31 cellular contexts compared by ENCODE assay signal in the genomic region with DNA sequence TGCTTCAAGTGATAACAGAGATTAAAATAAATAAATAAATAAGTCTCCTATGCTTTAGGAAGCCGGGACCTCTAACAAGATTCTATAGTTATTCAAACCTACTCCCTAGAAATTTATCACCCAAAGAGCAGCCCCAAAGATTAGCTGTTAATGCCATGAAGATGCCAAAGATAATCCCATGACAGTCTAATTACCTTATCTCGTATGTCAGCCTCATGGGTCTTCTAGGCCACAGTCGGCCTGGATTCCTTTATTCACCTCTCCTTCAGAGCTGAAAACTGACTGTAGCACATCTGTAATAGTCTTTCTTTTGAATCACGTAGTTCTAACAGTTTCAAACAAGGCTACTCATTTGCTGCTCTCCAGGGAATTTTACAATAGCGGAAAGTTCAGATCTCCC. TPM values are rescaled to one million over a fixed set of nuclear protein-coding genes. Genes with fewer than 3 reads are reported as not detected.
DNase-seq lines count a peak whose midpoint lies in the region; TF ChIP-seq lines count a peak whose summit lies in the region.
"Had no signal": no experiment of that assay in that cellular context is flagged by ENCODE, and none has a peak within 500 bp of the region (broad histone marks: within the 10 kb centered on the region; RNA-seq: fewer than 3 reads in every experiment).

No MANE protein-coding gene starts in this region.

- H3K9me3 Mint-ChIP-seq in chondrocyte (ENCODE audit: low read depth) (no peaks in the 10 kb centered on the region), Caco-2 (ENCODE audit: unreplicated experiment) (no peaks in the 10 kb centered on the region)
- H3K9me3 Mint-ChIP-seq: activated CD4-positive, alpha-beta memory T cell treated with anti-CD3 and anti-CD28 coated beads, Interleukin-2, amount 10 ng/mL, durations not matched to agents 7 days and 5 days; activated T-helper 2 cell treated with anti-CD3 and anti-CD28 coated beads, Interferon-gamma antibody, Interleukin-2, Interleukin-4, amounts not matched to agents 10 μg/mL and 5 μg/mL and 100 μg/mL, durations not matched to agents 14 hours and 24 hours and 36 hours; CD8-positive, alpha-beta T cell; central memory CD8-positive, alpha-beta T cell; neural crest cell; stimulated activated effector memory CD8-positive, alpha-beta T cell treated with anti-CD3 and anti-CD28 coated beads, Interleukin-12 subunit alpha, Interleukin-12 subunit beta, amount 100 ng/mL, for 72 hours had no signal

- H3K27me3 ChIP-seq in mesendoderm (ENCODE audit: insufficient read depth, low read length, poor library complexity) = no peaks in the 10 kb centered on the region
- H3K27me3 ChIP-seq in uterus = no peaks in the 10 kb centered on the region
- H3K27me3 ChIP-seq in Caco-2 (replicated peaks; ENCODE audit: control insufficient read depth, insufficient read depth, low read length) = no peaks in the 10 kb centered on the region
- H3K27me3 ChIP-seq: right lobe of liver had no signal

- peaks cover 6% of the 10 kb centered on the region for H3K36me3 ChIP-seq in mesendoderm (ENCODE audit: control insufficient read depth, insufficient read depth, low read length)
- H3K36me3 ChIP-seq in uterus = no peaks in the 10 kb centered on the region
- H3K36me3 ChIP-seq in Caco-2 (ENCODE audit: control insufficient read depth, insufficient read depth, low read length) = no peaks in the 10 kb centered on the region
- H3K36me3 ChIP-seq: right lobe of liver had no signal

- TF ChIP-seq CTCF in chondrocyte (IDR thresholded peaks at IDR 0.05) = no peak
- no peak for TF ChIP-seq CTCF in uterus (IDR thresholded peaks at IDR 0.05)
- no peak for TF ChIP-seq CTCF in Caco-2 (IDR thresholded peaks at IDR 0.05; ENCODE audit: insufficient read depth in 1 of 2, low read depth in 1 of 2, low read length in 1 of 2, severe bottlenecking in 1 of 2, unreplicated experiment in 1 of 2)

- H3K27ac Mint-ChIP-seq in chondrocyte (ENCODE audit: unreplicated experiment) = peak overlapping the region; percentile 92
- no peak overlapping the region for H3K27ac Mint-ChIP-seq in Caco-2 (ENCODE audit: unreplicated experiment)
- H3K27ac Mint-ChIP-seq: activated CD4-positive, alpha-beta memory T cell treated with anti-CD3 and anti-CD28 coated beads, Interleukin-2, amount 10 ng/mL, durations not matched to agents 7 days and 5 days; activated naive CD8-positive, alpha-beta T cell; activated T-helper 2 cell treated with anti-CD3 and anti-CD28 coated beads, Interferon-gamma antibody, Interleukin-2, Interleukin-4, amounts not matched to agents 10 μg/mL and 5 μg/mL and 100 μg/mL, durations not matched to agents 14 hours and 24 hours and 36 hours; CD8-positive, alpha-beta T cell; progenitor cell of endocrine pancreas; stimulated activated effector memory CD8-positive, alpha-beta T cell treated with anti-CD3 and anti-CD28 coated beads, Interleukin-12 subunit alpha, Interleukin-12 subunit beta, amount 100 ng/mL, for 72 hours had no signal

- no peak overlapping the region for H3K4me3 Mint-ChIP-seq in chondrocyte (ENCODE audit: unreplicated experiment)
- H3K4me3 Mint-ChIP-seq in Caco-2 (ENCODE audit: unreplicated experiment) = no peak overlapping the region
- H3K4me3 Mint-ChIP-seq: activated CD4-positive, alpha-beta memory T cell treated with anti-CD3 and anti-CD28 coated beads, Interleukin-2, amount 10 ng/mL, durations not matched to agents 7 days and 5 days; activated naive CD8-positive, alpha-beta T cell; CD8-positive, alpha-beta T cell; central memory CD8-positive, alpha-beta T cell; neural crest cell; stimulated activated effector memory CD8-positive, alpha-beta T cell treated with anti-CD3 and anti-CD28 coated beads, Interleukin-12 subunit alpha, Interleukin-12 subunit beta, amount 100 ng/mL, for 72 hours had no signal

- H3K27ac ChIP-seq in mesendoderm (ENCODE audit: low read depth, low read length) (no peak overlapping the region), uterus (peak overlapping the region; percentile 74 to 98)
- H3K27ac ChIP-seq: 22Rv1, lower lobe of right lung, right lobe of liver, SK-N-MC had no signal

- no peaks in the 10 kb centered on the region for H3K4me1 ChIP-seq in mesendoderm (ENCODE audit: control insufficient read depth, low read depth, low read length)
- peaks cover 0 to 4% of the 10 kb centered on the region in 2 donors for H3K4me1 ChIP-seq in uterus
- no peaks in the 10 kb centered on the region for H3K4me1 ChIP-seq in Caco-2
- H3K4me1 ChIP-seq: lower lobe of right lung, right lobe of liver had no signal

- no peak overlapping the region for H3K56ac ChIP-seq in mesendoderm (ENCODE audit: low read length)

- H4K5ac ChIP-seq in mesendoderm (ENCODE audit: low read length) = no peak overlapping the region

- peaks cover 98% of the 10 kb centered on the region for H3K4me1 Mint-ChIP-seq in chondrocyte (ENCODE audit: low read depth)
- H3K4me1 Mint-ChIP-seq in Caco-2 (ENCODE audit: low read depth, unreplicated experiment) = no peaks in the 10 kb centered on the region
- H3K4me1 Mint-ChIP-seq: activated CD4-positive, alpha-beta memory T cell treated with anti-CD3 and anti-CD28 coated beads, Interleukin-2, amount 10 ng/mL, durations not matched to agents 7 days and 5 days; central memory CD8-positive, alpha-beta T cell; neural crest cell; stimulated activated effector memory CD8-positive, alpha-beta T cell treated with anti-CD3 and anti-CD28 coated beads, Interleukin-12 subunit alpha, Interleukin-12 subunit beta, amount 100 ng/mL, for 72 hours had no signal

- no peaks in the 10 kb centered on the region for H3K79me2 ChIP-seq in mesendoderm (ENCODE audit: control insufficient read depth, insufficient read depth, low read length)

- no CpG with 5 or more reads among the region's 5 CpGs for WGBS in mesendoderm (ENCODE audit: extremely low coverage, insufficient coverage, low lambda C conversion rate)

- H4K8ac ChIP-seq in mesendoderm (ENCODE audit: low read depth, low read length) = no peak overlapping the region

- H2BK120ac ChIP-seq in mesendoderm (ENCODE audit: low read depth, low read length) = no peak overlapping the region

- no peak overlapping the region for H3K9ac ChIP-seq in mesendoderm (ENCODE audit: low read length)

- peak; percentile 12 for DNase-seq in NCI-H1694 treated with DMSO at 0.1 percent for 48 hours (lab: John Stamatoyannopoulos, UW)
- DNase-seq in NCI-H1694 (lab: John Stamatoyannopoulos, UW) = no peak
- DNase-seq in chondrocyte (ENCODE audit: low spot score) = no peak
- peak; percentile 69 for DNase-seq in mesendoderm
- no peak for DNase-seq in uterus
- no peak for DNase-seq in inferior parietal cortex (ENCODE audit: extremely low spot score)
- DNase-seq in Caco-2 = no peak
- DNase-seq in NCI-H146 (lab: John Stamatoyannopoulos, UW) = no peak
- DNase-seq: activated CD4-positive, alpha-beta memory T cell treated with anti-CD3 and anti-CD28 coated beads, Interleukin-2, amount 10 ng/mL, durations not matched to agents 7 days and 5 days; activated CD4-positive, alpha-beta T cell treated with anti-CD3 and anti-CD28 coated beads for 1 hour; activated CD8-positive, alpha-beta memory T cell treated with anti-CD3 and anti-CD28 coated beads, Interleukin-2, amount 50 U/mL, for 48 hours; AML-193; CD8-positive, alpha-beta T cell; GOT3; head of caudate nucleus; kidney glomerular epithelial cell; lower lobe of right lung; MV-4-11; NCI-H69; right lobe of liver; stimulated activated CD4-positive, alpha-beta T cell treated with anti-CD3 and anti-CD28 coated beads, Interleukin-4, amount 100 ng/mL, for 24 hours; substantia nigra; T-helper 2 cell had no signal

- H3K4me3 ChIP-seq in mesendoderm (ENCODE audit: low read length) (no peak overlapping the region), uterus (no peak overlapping the region), Caco-2 (ENCODE audit: low read depth, low read length) (no peak overlapping the region)
- H3K4me3 ChIP-seq: lower lobe of right lung, right lobe of liver, SK-N-MC had no signal

- H3K4ac ChIP-seq in mesendoderm (ENCODE audit: low read depth, low read length) = no peak overlapping the region

- no peak overlapping the region for H3K4me2 ChIP-seq in mesendoderm (ENCODE audit: low read length)

- H2BK5ac ChIP-seq in mesendoderm (ENCODE audit: low read length) = no peak overlapping the region

- H3K36me3 Mint-ChIP-seq in chondrocyte (ENCODE audit: low read depth) (peaks cover 84% of the 10 kb centered on the region), Caco-2 (ENCODE audit: insufficient read depth, unreplicated experiment) (peaks cover 4% of the 10 kb centered on the region)
- H3K36me3 Mint-ChIP-seq: activated naive CD8-positive, alpha-beta T cell; CD8-positive, alpha-beta T cell; stimulated activated effector memory CD8-positive, alpha-beta T cell treated with anti-CD3 and anti-CD28 coated beads, Interleukin-12 subunit alpha, Interleukin-12 subunit beta, amount 100 ng/mL, for 72 hours had no signal

- TF ChIP-seq POLR2A in uterus (IDR thresholded peaks at IDR 0.05) = no peak

- H3K27me3 Mint-ChIP-seq in chondrocyte (ENCODE audit: low read depth) (no peaks in the 10 kb centered on the region), Caco-2 (ENCODE audit: insufficient read depth, unreplicated experiment) (peaks cover 20% of the 10 kb centered on the region)
- H3K27me3 Mint-ChIP-seq: progenitor cell of endocrine pancreas had no signal

- H2AK5ac ChIP-seq in mesendoderm (ENCODE audit: low read length) = no peak overlapping the region

- no peaks in the 10 kb centered on the region for H3K9me3 ChIP-seq in uterus
- H3K9me3 ChIP-seq in Caco-2 = no peaks in the 10 kb centered on the region
- H3K9me3 ChIP-seq: lower lobe of right lung, right lobe of liver had no signal

- no peak overlapping the region for H2BK15ac ChIP-seq in mesendoderm (replicated peaks; ENCODE audit: low read depth)

- no peak overlapping the region for H3K18ac ChIP-seq in mesendoderm (ENCODE audit: low read length)

- no peak overlapping the region for H3K23ac ChIP-seq in mesendoderm (ENCODE audit: low read length)

- no TSS peak for BruUV-seq in Caco-2 (replicated peaks; lab: Mats Ljungman, UMichigan)

- CTCF ChIA-PET in Caco-2 (lab: Charles Lee) = interaction anchor here (0.5 kb wide), 1 partner anchor 18 kb away, joined by 3 read pairs; no protein-coding TSS in a partner anchor

- POLR2A ChIA-PET in Caco-2 (lab: Charles Lee) = no interaction called here

- no peaks in the 10 kb centered on the region for H3K79me1 ChIP-seq in mesendoderm (ENCODE audit: low read length)

- intact Hi-C loops in uterus (cut with DNase I; ENCODE audit: low total_unique reads) (no loop called here), Caco-2 (cut with micrococcal nuclease; ENCODE audit: unreplicated experiment) (no loop called here)

RNA-seq across cellular contexts. Expression of gene COL1A2, which starts 24.2 kb away (rescaled TPM):
- total RNA-seq in chondrocyte = 11,901 to 12,433 TPM (median 12,302 TPM) in 3 replicates
- 83.1 TPM for polyA plus RNA-seq in mesendoderm (2013, experiment 1 of 2)
- polyA plus RNA-seq in mesendoderm (2013, experiment 2 of 2) = 83.6 TPM
- total RNA-seq in uterus = over 10,000 TPM in 1 of 4 donors, 100 to 1,000 TPM in 2, 10 to 100 TPM in 1; 59.1 to 10,885 (median 259) TPM
- 2.6 and 6.7 TPM in 2 replicates for total RNA-seq in Caco-2 (2022)
- total RNA-seq: CD8-positive, alpha-beta T cell had no signal

Comparison
In these comparisons a context has a peak if more than half of its experiments do, and no peak if none do; other contexts are left out.
1. DNase-seq: peak in NCI-H1694 treated with DMSO at 0.1 percent for 48 hours (single experiment) and mesendoderm (single experiment); none in NCI-H1694 (single experiment), chondrocyte (single experiment), uterus (0 of 2), inferior parietal cortex (single experiment), Caco-2 (0 of 2) and NCI-H146 (single experiment).